17 cellular contexts compared by ENCODE assay signal in the genomic region with DNA sequence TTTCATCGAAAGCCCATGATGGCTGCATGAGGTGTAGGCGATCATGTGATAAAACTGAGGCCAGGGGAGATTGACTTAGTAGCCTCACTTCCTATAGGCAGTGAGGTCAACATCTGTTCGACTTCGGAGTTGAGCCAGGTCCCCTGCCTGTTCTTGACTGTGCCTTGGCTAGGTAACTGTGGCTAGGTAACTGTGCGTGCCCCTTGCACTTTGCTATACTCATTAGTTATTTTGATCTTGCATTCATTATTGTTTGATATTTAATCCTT. TPM values are rescaled to one million over a fixed set of nuclear protein-coding genes. Genes with fewer than 3 reads are reported as not detected.
DNase-seq lines count a peak whose midpoint lies in the region; ATAC-seq and TF ChIP-seq lines count a peak whose summit lies in the region.
"Had no signal": no experiment of that assay in that cellular context is flagged by ENCODE, and none has a peak within 500 bp of the region (broad histone marks: within the 10 kb centered on the region; RNA-seq: fewer than 3 reads in every experiment).

No MANE protein-coding gene starts in this region.

- CTCF ChIA-PET in Caco-2 (lab: Charles Lee): no interaction called here
- CTCF ChIA-PET in WTC11 (lab: Charles Lee): no interaction called here

- H3K27me3 Mint-ChIP-seq in Caco-2 (ENCODE audit: insufficient read depth, unreplicated experiment) (no peaks in the 10 kb centered on the region), WTC11 (ENCODE audit: low read depth) (no peaks in the 10 kb centered on the region)
- H3K27me3 Mint-ChIP-seq: CD4-positive, CD25-positive, alpha-beta regulatory T cell had no signal

- H3K4me2 ChIP-seq in mesendoderm (ENCODE audit: low read length): no peak overlapping the region

- no peaks in the 10 kb centered on the region for H3K79me1 ChIP-seq in mesendoderm (ENCODE audit: low read length)

- H3K56ac ChIP-seq in mesendoderm (ENCODE audit: low read length): peak overlapping the region; percentile 25

- H3K4me1 Mint-ChIP-seq in Caco-2 (ENCODE audit: low read depth, unreplicated experiment) (no peaks in the 10 kb centered on the region), WTC11 (peaks cover 48% of the 10 kb centered on the region)

- no peak overlapping the region for H3K23ac ChIP-seq in mesendoderm (ENCODE audit: low read length)

- peak overlapping the region; percentile 16 for H3K4me3 Mint-ChIP-seq in Caco-2 (ENCODE audit: unreplicated experiment)
- no peak overlapping the region for H3K4me3 Mint-ChIP-seq in WTC11
- H3K4me3 Mint-ChIP-seq: H9 had no signal

- H4K5ac ChIP-seq in mesendoderm (ENCODE audit: low read length): no peak overlapping the region

- TF ChIP-seq CTCF in Caco-2 (IDR thresholded peaks at IDR 0.05; ENCODE audit: insufficient read depth in 1 of 2, low read depth in 1 of 2, low read length in 1 of 2, severe bottlenecking in 1 of 2, unreplicated experiment in 1 of 2) (no peak), WTC11 (IDR thresholded peaks at IDR 0.05) (no peak)

- H2BK120ac ChIP-seq in mesendoderm (ENCODE audit: low read depth, low read length): no peak overlapping the region

- H3K9me3 Mint-ChIP-seq in Caco-2 (ENCODE audit: unreplicated experiment) (no peaks in the 10 kb centered on the region), WTC11 (peaks cover 4% of the 10 kb centered on the region; the same call in 1 of the 2 replicates)

- no peak overlapping the region for H3K18ac ChIP-seq in mesendoderm (ENCODE audit: low read length)

- H3K79me2 ChIP-seq in mesendoderm (ENCODE audit: control insufficient read depth, insufficient read depth, low read length): peaks cover 37% of the 10 kb centered on the region

- H3K4me1 ChIP-seq in Caco-2: peaks cover 24% of the 10 kb centered on the region
- H3K4me1 ChIP-seq in mesendoderm (ENCODE audit: control insufficient read depth, low read depth, low read length): no peaks in the 10 kb centered on the region

- H3K27me3 ChIP-seq in Caco-2 (replicated peaks; ENCODE audit: control insufficient read depth, insufficient read depth, low read length) (no peaks in the 10 kb centered on the region), mesendoderm (ENCODE audit: insufficient read depth, low read length, poor library complexity) (no peaks in the 10 kb centered on the region)
- H3K27me3 ChIP-seq: BLaER1 treated with 17β-estradiol and CSF1 and Interleukin-3, amounts not matched to agents 10 nM and 100 nM had no signal

- no peak overlapping the region for H2BK15ac ChIP-seq in mesendoderm (replicated peaks; ENCODE audit: low read depth)

- H3K4me3 ChIP-seq in Caco-2 (ENCODE audit: low read depth, low read length): no peak overlapping the region
- H3K4me3 ChIP-seq in mesendoderm (ENCODE audit: low read length): no peak overlapping the region
- H3K4me3 ChIP-seq: BLaER1 treated with 17β-estradiol and CSF1 and Interleukin-3, amounts not matched to agents 10 nM and 100 nM had no signal

- H3K4ac ChIP-seq in mesendoderm (ENCODE audit: low read depth, low read length): no peak overlapping the region

- no peak overlapping the region for H3K27ac ChIP-seq in mesendoderm (ENCODE audit: low read depth, low read length)
- H3K27ac ChIP-seq: 22Rv1; BLaER1 treated with 17β-estradiol and CSF1 and Interleukin-3, amounts not matched to agents 10 nM and 100 nM had no signal

- H3K27ac Mint-ChIP-seq in Caco-2 (ENCODE audit: unreplicated experiment) (peak overlapping the region; percentile 76), WTC11 (peak overlapping the region; percentile 36; the same call in 1 of the 2 replicates)

- H3K9me3 ChIP-seq in Caco-2: no peaks in the 10 kb centered on the region; the same call in 1 of the 2 replicates

- POLR2A ChIA-PET in Caco-2 (lab: Charles Lee) (no interaction called here), WTC11 (lab: Charles Lee) (no interaction called here)

- H3K36me3 Mint-ChIP-seq in Caco-2 (ENCODE audit: insufficient read depth, unreplicated experiment): peaks cover 42% of the 10 kb centered on the region
- H3K36me3 Mint-ChIP-seq in WTC11: peaks cover 10% of the 10 kb centered on the region
- H3K36me3 Mint-ChIP-seq: CD4-positive, CD25-positive, alpha-beta regulatory T cell had no signal

- no peak overlapping the region for H4K8ac ChIP-seq in mesendoderm (ENCODE audit: low read depth, low read length)

- H2AK5ac ChIP-seq in mesendoderm (ENCODE audit: low read length): no peak overlapping the region

- intact Hi-C loops in Caco-2 (cut with micrococcal nuclease; ENCODE audit: unreplicated experiment) (no loop called here), head of caudate nucleus (cut with DNase I) (no loop called here)

- no peak overlapping the region for H3K9ac ChIP-seq in mesendoderm (ENCODE audit: low read length)
- H3K9ac ChIP-seq: BLaER1 treated with 17β-estradiol and CSF1 and Interleukin-3, amounts not matched to agents 10 nM and 100 nM had no signal

- no peak overlapping the region for H2BK5ac ChIP-seq in mesendoderm (ENCODE audit: low read length)

- DNase-seq in NCI-H82 (lab: John Stamatoyannopoulos, UW): peak; percentile 59
- DNase-seq in NCI-H82 treated with DMSO at 0.1 percent for 48 hours (lab: John Stamatoyannopoulos, UW; ENCODE audit: unreplicated experiment): no peak
- no peak for DNase-seq in Caco-2
- DNase-seq in WTC11 (ENCODE audit: low spot score): no peak
- no peak for DNase-seq in mesendoderm
- no peak for DNase-seq in head of caudate nucleus
- DNase-seq: ACHN; CD4-positive, CD25-positive, alpha-beta regulatory T cell; DND-41; GDM1; GOT3; H9 had no signal

- H3K36me3 ChIP-seq in Caco-2 (ENCODE audit: control insufficient read depth, insufficient read depth, low read length) (no peaks in the 10 kb centered on the region), mesendoderm (ENCODE audit: control insufficient read depth, insufficient read depth, low read length) (no peaks in the 10 kb centered on the region)

- BruUV-seq in Caco-2 (replicated peaks; lab: Mats Ljungman, UMichigan): no TSS peak

- no peak for ATAC-seq in WTC11
- no peak for ATAC-seq in GM18520 (IDR thresholded peaks at IDR 0.05; ENCODE audit: unreplicated experiment)
- no peak for ATAC-seq in HG02970 (IDR thresholded peaks at IDR 0.05; ENCODE audit: low FRiP score, unreplicated experiment)

- no CpG with 5 or more reads among the region's 5 CpGs for WGBS in mesendoderm (ENCODE audit: extremely low coverage, insufficient coverage, low lambda C conversion rate)

TF ChIP-seq in WTC11, 78 proteins besides CTCF, POLR2A, EP300 and RAD21:
- no peak for TF ChIP-seq CREB1 (CRISPR knock-in tag; IDR thresholded peaks at IDR 0.05)
- TF ChIP-seq, protein P1, sequence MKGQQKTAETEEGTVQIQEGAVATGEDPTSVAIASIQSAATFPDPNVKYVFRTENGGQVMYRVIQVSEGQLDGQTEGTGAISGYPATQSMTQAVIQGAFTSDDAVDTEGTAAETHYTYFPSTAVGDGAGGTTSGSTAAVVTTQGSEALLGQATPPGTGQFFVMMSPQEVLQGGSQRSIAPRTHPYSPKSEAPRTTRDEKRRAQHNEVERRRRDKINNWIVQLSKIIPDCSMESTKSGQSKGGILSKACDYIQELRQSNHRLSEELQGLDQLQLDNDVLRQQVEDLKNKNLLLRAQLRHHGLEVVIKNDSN (CRISPR knock-in tag; IDR thresholded peaks at IDR 0.05): no peak
TF ChIP-seq in WTC11: peak in this region for 0.

RNA-seq across cellular contexts. Expression of a gene that starts 55.0 kb away (rescaled TPM):
- total RNA-seq in Caco-2 (2022): not detected in 2 replicates
- 0.52 to 0.62 TPM (median 0.53 TPM) in 3 replicates for total RNA-seq in WTC11 (2021)
- polyA plus RNA-seq in mesendoderm (2013, experiment 1 of 2): 0.24 TPM
- 0.22 TPM for polyA plus RNA-seq in mesendoderm (2013, experiment 2 of 2)
- total RNA-seq: CD4-positive, CD25-positive, alpha-beta regulatory T cell; HT1080 had no signal
- polyA plus RNA-seq: CD4-positive, CD25-positive, alpha-beta regulatory T cell had no signal
